In the genomic region with DNA sequence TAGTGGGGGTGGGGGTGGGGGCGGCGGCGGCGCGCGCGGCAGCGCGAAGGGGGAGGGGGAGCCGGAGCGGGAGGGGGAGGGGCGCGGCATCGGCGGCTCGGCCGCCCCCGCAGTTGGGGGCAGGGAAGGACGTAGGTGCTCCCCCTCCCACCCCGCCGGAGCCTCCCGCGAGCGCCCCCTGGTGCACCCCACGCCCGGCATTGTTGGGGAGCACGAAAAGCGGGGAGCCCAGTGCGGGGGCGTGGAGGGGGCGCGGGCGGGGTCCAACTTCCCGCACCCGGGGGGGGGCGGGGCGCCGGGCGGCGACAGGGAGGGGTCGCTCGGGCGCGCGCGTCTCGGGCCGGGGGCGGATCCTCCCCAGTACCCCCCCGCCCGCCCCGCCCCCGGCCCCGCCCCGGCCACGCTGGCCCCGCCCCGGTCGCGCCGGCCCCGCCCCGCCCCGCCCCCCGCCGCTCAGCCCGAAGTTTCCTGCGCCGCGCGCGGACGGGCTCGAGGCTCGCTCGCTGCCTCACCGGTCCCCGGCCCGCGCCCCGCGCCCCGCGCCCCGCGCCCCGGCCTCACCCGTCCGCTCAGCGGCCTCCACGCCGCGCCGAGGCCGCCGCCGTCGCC, we compare ENCODE assay signal across 9 cellular contexts. TPM values are rescaled to one million over a fixed set of nuclear protein-coding genes. Genes with fewer than 3 reads are reported as not detected.
DNase-seq lines count a peak whose midpoint lies in the region; ATAC-seq lines count a peak whose summit lies in the region.
"Had no signal": no experiment of that assay in that cellular context is flagged by ENCODE, and none has a peak within 500 bp of the region (broad histone marks: within the 10 kb centered on the region; RNA-seq: fewer than 3 reads in every experiment).

A gene (plus strand): TSS at position 456 of the 609 bp plus-strand sequence. CDS start 632 bp downstream, outside the sequence.

- H3K27ac Mint-ChIP-seq in activated naive CD4-positive, alpha-beta T cell treated with anti-CD3 and anti-CD28 coated beads for 36 hours: no peak within 1 kb of the TSS

- peaks cover 3% of the 10 kb centered on the region; the same call in 1 of the 2 replicates for H3K9me3 ChIP-seq in NT2/D1 (ENCODE audit: insufficient read depth, low read length)

- H3K4me3 ChIP-seq in NT2/D1 (ENCODE audit: insufficient read length, low read depth): peak within 1 kb of the TSS; percentile 69

- H3K27me3 ChIP-seq in NT2/D1 (ENCODE audit: insufficient read depth, insufficient read length): peaks cover 4% of the 10 kb centered on the region

- DNase-seq in AG08395 (ENCODE audit: low spot score) (peak; percentile 44), NT2/D1 (ENCODE audit: low read depth, low spot score) (no peak), left colon (peak in 1 of 2 donors; percentile 36)
- peak; percentile 64 for DNase-seq in activated naive CD4-positive, alpha-beta T cell treated with anti-CD3 and anti-CD28 coated beads for 36 hours
- peak; percentile 7 to 46 (median 32) for DNase-seq in stimulated activated CD4-positive, alpha-beta T cell treated with anti-CD3 and anti-CD28 coated beads, TNF-alpha, amount 100 ng/mL, for 24 hours (ENCODE audit: low read depth in 3 of 3)

- intact Hi-C loops in activated naive CD4-positive, alpha-beta T cell treated with anti-CD3 and anti-CD28 coated beads for 36 hours (cut with micrococcal nuclease): no loop called here
- intact Hi-C loops in left colon (cut with DNase I, micrococcal nuclease): no loop called here

- CTCF ChIA-PET in activated naive CD4-positive, alpha-beta T cell treated with anti-CD3 and anti-CD28 coated beads for 36 hours (lab: Charles Lee): no interaction called here

- peak within 1 kb of the TSS; percentile 57 for H3K4me3 Mint-ChIP-seq in activated naive CD4-positive, alpha-beta T cell treated with anti-CD3 and anti-CD28 coated beads for 36 hours

- peaks cover 2% of the 10 kb centered on the region for H3K4me1 Mint-ChIP-seq in activated naive CD4-positive, alpha-beta T cell treated with anti-CD3 and anti-CD28 coated beads for 36 hours (ENCODE audit: low read depth)

- ATAC-seq in left colon (peak; percentile 41), HG03025 (IDR thresholded peaks at IDR 0.05; ENCODE audit: low FRiP score, unreplicated experiment) (no peak), GM19035 (IDR thresholded peaks at IDR 0.05; ENCODE audit: unreplicated experiment) (no peak), HG03139 (IDR thresholded peaks at IDR 0.05; ENCODE audit: unreplicated experiment) (no peak)

- no peaks in the 10 kb centered on the region for H3K36me3 Mint-ChIP-seq in activated naive CD4-positive, alpha-beta T cell treated with anti-CD3 and anti-CD28 coated beads for 36 hours (ENCODE audit: low read depth)

- peaks cover 28% of the 10 kb centered on the region for H3K4me1 ChIP-seq in NT2/D1 (ENCODE audit: insufficient read depth, insufficient read length)

- H3K9ac ChIP-seq in NT2/D1 (ENCODE audit: insufficient read length, low read depth): peak within 1 kb of the TSS; percentile 85

- H3K9me3 Mint-ChIP-seq in activated naive CD4-positive, alpha-beta T cell treated with anti-CD3 and anti-CD28 coated beads for 36 hours: no peaks in the 10 kb centered on the region

- peaks cover 8% of the 10 kb centered on the region for H3K36me3 ChIP-seq in NT2/D1 (ENCODE audit: insufficient read depth, insufficient read length, low read length)

- H3K27me3 Mint-ChIP-seq in activated naive CD4-positive, alpha-beta T cell treated with anti-CD3 and anti-CD28 coated beads for 36 hours (ENCODE audit: low read depth): peaks cover 9% of the 10 kb centered on the region

RNA-seq across cellular contexts. Expression of the gene that starts here (rescaled TPM):
- under 1 TPM; 0.50 to 0.84 TPM for total RNA-seq in activated naive CD4-positive, alpha-beta T cell treated with anti-CD3 and anti-CD28 coated beads for 36 hours
- 10 to 100 TPM in 1 of 2 donors, 1 to 10 TPM in 1; 3.8 to 15.6 TPM for total RNA-seq in left colon
- total RNA-seq: bronchial epithelial cell had no signal

Comparison
In these comparisons a context has a peak if more than half of its experiments do, and no peak if none do; other contexts are left out.
1. Peak in DNase-seq in activated naive CD4-positive, alpha-beta T cell treated with anti-CD3 and anti-CD28 coated beads for 36 hours; RNA of the gene not detected or under 1 TPM.